In genomic region chr15:90809536-90809935, GRCh38 we compare ENCODE assay signal across 18 cellular contexts.
"Had no signal": no experiment of that assay in that cellular context is flagged by ENCODE, and none has a peak within 500 bp of the region (broad histone marks: within the 10 kb centered on the region; RNA-seq: fewer than 3 reads in every experiment).

No MANE protein-coding gene starts in this region.

- DNase-seq: activated CD4-positive, CD25-positive, alpha-beta regulatory T cell treated with anti-CD3 and anti-CD28 coated beads, Interleukin-2, amount 50 U/mL, for 72 hours; activated naive CD4-positive, alpha-beta T cell; activated naive CD8-positive, alpha-beta T cell treated with anti-CD3 and anti-CD28 coated beads, Interleukin-2, amount 10 ng/mL, durations not matched to agents 7 days and 5 days; amygdala; cerebellar nuclear complex; foreskin keratinocyte; left colon; mesenchymal stem cell; mucosa of descending colon; naive B cell; stimulated activated CD4-positive, alpha-beta T cell treated with anti-CD3 and anti-CD28 coated beads, Interleukin-2, amount 100 ng/mL, for 48 hours; substantia nigra; thyroid gland had no signal

- ATAC-seq: foreskin keratinocyte, left colon, mucosa of descending colon had no signal

- H3K9me3 Mint-ChIP-seq: activated naive CD8-positive, alpha-beta T cell treated with anti-CD3 and anti-CD28 coated beads, Interleukin-2, amount 10 ng/mL, durations not matched to agents 7 days and 5 days; naive B cell; neural crest cell; stimulated activated naive CD8-positive, alpha-beta T cell treated with anti-CD3 and anti-CD28 coated beads, Interleukin-15, Interleukin-2, amounts not matched to agents 100 ng/mL and 50 ng/mL, for 24 hours had no signal

- H3K27ac Mint-ChIP-seq: activated naive CD8-positive, alpha-beta T cell treated with anti-CD3 and anti-CD28 coated beads, Interleukin-2, amount 10 ng/mL, durations not matched to agents 7 days and 5 days; stimulated activated naive CD8-positive, alpha-beta T cell treated with anti-CD3 and anti-CD28 coated beads, Interleukin-15, Interleukin-2, amounts not matched to agents 100 ng/mL and 50 ng/mL, for 24 hours had no signal

- H3K27ac ChIP-seq: coronary artery, foreskin keratinocyte, sigmoid colon, thyroid gland, VCaP had no signal

- H3K4me3 ChIP-seq: coronary artery, mucosa of descending colon, sigmoid colon, thyroid gland had no signal

- H3K4me1 Mint-ChIP-seq: neural crest cell had no signal

- H3K4me3 Mint-ChIP-seq: activated naive CD8-positive, alpha-beta T cell treated with anti-CD3 and anti-CD28 coated beads, Interleukin-2, amount 10 ng/mL, durations not matched to agents 7 days and 5 days; neural crest cell; stimulated activated naive CD8-positive, alpha-beta T cell treated with anti-CD3 and anti-CD28 coated beads, Interleukin-15, Interleukin-2, amounts not matched to agents 100 ng/mL and 50 ng/mL, for 24 hours had no signal

- H3K36me3 ChIP-seq: sigmoid colon, thyroid gland had no signal

- H3K4me1 ChIP-seq: foreskin keratinocyte, sigmoid colon had no signal

- H3K9me3 ChIP-seq: mucosa of descending colon, sigmoid colon, thyroid gland had no signal

- H3K27me3 Mint-ChIP-seq: activated naive CD8-positive, alpha-beta T cell treated with anti-CD3 and anti-CD28 coated beads, Interleukin-2, amount 10 ng/mL, durations not matched to agents 7 days and 5 days; naive B cell; stimulated activated naive CD8-positive, alpha-beta T cell treated with anti-CD3 and anti-CD28 coated beads, Interleukin-15, Interleukin-2, amounts not matched to agents 100 ng/mL and 50 ng/mL, for 24 hours had no signal

- H3K27me3 ChIP-seq: foreskin keratinocyte, sigmoid colon, thyroid gland had no signal
